ENCODE assay signal across 1 cellular context in the genomic region with DNA sequence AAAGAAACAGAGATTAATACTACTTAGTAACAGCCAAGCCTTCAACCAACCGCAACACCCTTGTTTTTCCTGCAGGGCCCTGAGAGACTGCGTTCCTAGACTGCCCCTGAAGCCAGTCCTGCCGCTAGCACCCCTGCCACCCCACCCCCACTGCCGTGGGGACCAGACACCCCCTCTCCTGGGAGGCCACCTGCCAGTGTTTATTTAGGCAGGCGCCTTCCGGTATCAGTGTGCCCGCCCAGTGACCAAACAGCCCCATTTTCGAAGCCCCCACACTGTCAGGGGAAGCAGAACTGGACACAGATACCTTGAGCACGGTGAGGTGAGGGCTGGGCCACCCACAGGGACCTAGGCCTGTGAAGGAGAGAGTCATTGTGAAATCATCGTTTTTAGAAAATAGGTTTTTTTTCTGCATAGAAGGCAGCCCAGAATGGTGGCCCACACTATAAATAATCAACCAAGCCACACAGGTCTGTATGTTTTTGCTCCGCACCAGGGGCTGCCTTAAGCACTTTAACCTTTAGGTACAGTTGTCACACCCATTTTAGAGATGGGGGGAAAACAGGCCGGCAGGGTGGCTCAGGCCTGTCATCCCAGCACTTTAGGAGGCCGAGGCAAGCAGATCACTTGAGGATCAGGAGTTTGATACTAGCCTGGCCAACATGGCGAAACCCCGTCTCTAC.
TF ChIP-seq lines count a peak whose summit lies in the region.

No MANE protein-coding gene starts in this region.

TF ChIP-seq in HepG2, 621 proteins besides CTCF, POLR2A, EP300 and RAD21 (continued from another document and continues in another):
- TF ChIP-seq, protein P1, sequence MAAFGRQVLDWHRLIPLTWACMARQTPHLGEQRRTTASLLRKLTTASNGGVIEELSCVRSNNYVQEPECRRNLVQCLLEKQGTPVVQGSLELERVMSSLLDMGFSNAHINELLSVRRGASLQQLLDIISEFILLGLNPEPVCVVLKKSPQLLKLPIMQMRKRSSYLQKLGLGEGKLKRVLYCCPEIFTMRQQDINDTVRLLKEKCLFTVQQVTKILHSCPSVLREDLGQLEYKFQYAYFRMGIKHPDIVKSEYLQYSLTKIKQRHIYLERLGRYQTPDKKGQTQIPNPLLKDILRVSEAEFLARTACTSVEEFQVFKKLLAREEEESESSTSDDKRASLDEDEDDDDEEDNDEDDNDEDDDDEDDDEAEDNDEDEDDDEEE (CRISPR knock-in tag; IDR thresholded peaks at IDR 0.05): no peak
- TF ChIP-seq ZNF572 (CRISPR knock-in tag; IDR thresholded peaks at IDR 0.05) (0 out of 2 replicates have a peak, but pooled peaks have one; percentile 48), HMG20B (CRISPR knock-in tag; conservative IDR thresholded peaks at IDR 0.05) (peak; percentile 60; the same call in 1 of the 2 replicates), CAMTA2 (CRISPR knock-in tag; IDR thresholded peaks at IDR 0.05; ENCODE audit: borderline replicate concordance) (0 out of 2 replicates have a peak, but pooled peaks have one; percentile 27), CEBPG (CRISPR knock-in tag; IDR thresholded peaks at IDR 0.05) (peak; percentile 67), ZNF703 (CRISPR knock-in tag; IDR thresholded peaks at IDR 0.05; ENCODE audit: borderline replicate concordance) (no peak), ZNF552 (CRISPR knock-in tag; IDR thresholded peaks at IDR 0.05; ENCODE audit: borderline replicate concordance) (no peak), ZNF747 (CRISPR knock-in tag; IDR thresholded peaks at IDR 0.05; ENCODE audit: borderline replicate concordance) (0 out of 2 replicates have a peak, but pooled peaks have one; percentile 33), ZNF225 (CRISPR knock-in tag; IDR thresholded peaks at IDR 0.05) (no peak), SOX5 (CRISPR knock-in tag; IDR thresholded peaks at IDR 0.05; ENCODE audit: borderline replicate concordance) (no peak; the same call in 1 of the 2 replicates), ETV5 (CRISPR knock-in tag; IDR thresholded peaks at IDR 0.05; ENCODE audit: borderline replicate concordance) (peak; percentile 98), ZNF263 (CRISPR knock-in tag; IDR thresholded peaks at IDR 0.05) (no peak; the same call in 1 of the 2 replicates), ZNF264 (CRISPR knock-in tag; IDR thresholded peaks at IDR 0.05) (no peak), KLF9 (CRISPR knock-in tag; IDR thresholded peaks at IDR 0.05; ENCODE audit: low read depth) (0 out of 2 replicates have a peak, but pooled peaks have one; percentile 59), ZNF570 (CRISPR knock-in tag; IDR thresholded peaks at IDR 0.05; ENCODE audit: borderline replicate concordance) (no peak), ZNF724P (CRISPR knock-in tag; IDR thresholded peaks at IDR 0.05; ENCODE audit: borderline replicate concordance) (no peak), ZNF546 (CRISPR knock-in tag; conservative IDR thresholded peaks at IDR 0.05) (no peak), SPEN (CRISPR knock-in tag; IDR thresholded peaks at IDR 0.05; ENCODE audit: low read depth) (no peak), ZFAT (CRISPR knock-in tag; conservative IDR thresholded peaks at IDR 0.05) (no peak), MLX (CRISPR knock-in tag; IDR thresholded peaks at IDR 0.05) (no peak), THAP8 (CRISPR knock-in tag; IDR thresholded peaks at IDR 0.05; ENCODE audit: borderline replicate concordance) (no peak), MLLT10 (CRISPR knock-in tag; IDR thresholded peaks at IDR 0.05) (no peak), CCDC6 (CRISPR knock-in tag; IDR thresholded peaks at IDR 0.05) (no peak), ZNF678 (CRISPR knock-in tag; IDR thresholded peaks at IDR 0.05) (no peak), TAF15 (IDR thresholded peaks at IDR 0.05; ENCODE audit: low read depth, low read length, poor library complexity, severe bottlenecking) (no peak), CHD2 (IDR thresholded peaks at IDR 0.05; ENCODE audit: low read depth, low read length) (0 out of 2 replicates have a peak, but pooled peaks have one; percentile 52), TP53 (CRISPR knock-in tag; conservative IDR thresholded peaks at IDR 0.05) (no peak), ZNF354B (CRISPR knock-in tag; IDR thresholded peaks at IDR 0.05) (no peak), ZNF318 (CRISPR knock-in tag; IDR thresholded peaks at IDR 0.05) (no peak), TRAFD1 (CRISPR knock-in tag; IDR thresholded peaks at IDR 0.05; ENCODE audit: borderline replicate concordance) (no peak)
- TF ChIP-seq, protein P2, sequence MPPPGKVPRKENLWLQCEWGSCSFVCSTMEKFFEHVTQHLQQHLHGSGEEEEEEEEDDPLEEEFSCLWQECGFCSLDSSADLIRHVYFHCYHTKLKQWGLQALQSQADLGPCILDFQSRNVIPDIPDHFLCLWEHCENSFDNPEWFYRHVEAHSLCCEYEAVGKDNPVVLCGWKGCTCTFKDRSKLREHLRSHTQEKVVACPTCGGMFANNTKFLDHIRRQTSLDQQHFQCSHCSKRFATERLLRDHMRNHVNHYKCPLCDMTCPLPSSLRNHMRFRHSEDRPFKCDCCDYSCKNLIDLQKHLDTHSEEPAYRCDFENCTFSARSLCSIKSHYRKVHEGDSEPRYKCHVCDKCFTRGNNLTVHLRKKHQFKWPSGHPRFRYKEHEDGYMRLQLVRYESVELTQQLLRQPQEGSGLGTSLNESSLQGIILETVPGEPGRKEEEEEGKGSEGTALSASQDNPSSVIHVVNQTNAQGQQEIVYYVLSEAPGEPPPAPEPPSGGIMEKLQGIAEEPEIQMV (CRISPR knock-in tag; IDR thresholded peaks at IDR 0.05; ENCODE audit: low read depth): peak; percentile 70; the same call in 1 of the 2 replicates
- TF ChIP-seq, protein P3, sequence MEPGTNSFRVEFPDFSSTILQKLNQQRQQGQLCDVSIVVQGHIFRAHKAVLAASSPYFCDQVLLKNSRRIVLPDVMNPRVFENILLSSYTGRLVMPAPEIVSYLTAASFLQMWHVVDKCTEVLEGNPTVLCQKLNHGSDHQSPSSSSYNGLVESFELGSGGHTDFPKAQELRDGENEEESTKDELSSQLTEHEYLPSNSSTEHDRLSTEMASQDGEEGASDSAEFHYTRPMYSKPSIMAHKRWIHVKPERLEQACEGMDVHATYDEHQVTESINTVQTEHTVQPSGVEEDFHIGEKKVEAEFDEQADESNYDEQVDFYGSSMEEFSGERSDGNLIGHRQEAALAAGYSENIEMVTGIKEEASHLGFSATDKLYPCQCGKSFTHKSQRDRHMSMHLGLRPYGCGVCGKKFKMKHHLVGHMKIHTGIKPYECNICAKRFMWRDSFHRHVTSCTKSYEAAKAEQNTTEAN (CRISPR knock-in tag; conservative IDR thresholded peaks at IDR 0.05): no peak
- TF ChIP-seq, protein P4, sequence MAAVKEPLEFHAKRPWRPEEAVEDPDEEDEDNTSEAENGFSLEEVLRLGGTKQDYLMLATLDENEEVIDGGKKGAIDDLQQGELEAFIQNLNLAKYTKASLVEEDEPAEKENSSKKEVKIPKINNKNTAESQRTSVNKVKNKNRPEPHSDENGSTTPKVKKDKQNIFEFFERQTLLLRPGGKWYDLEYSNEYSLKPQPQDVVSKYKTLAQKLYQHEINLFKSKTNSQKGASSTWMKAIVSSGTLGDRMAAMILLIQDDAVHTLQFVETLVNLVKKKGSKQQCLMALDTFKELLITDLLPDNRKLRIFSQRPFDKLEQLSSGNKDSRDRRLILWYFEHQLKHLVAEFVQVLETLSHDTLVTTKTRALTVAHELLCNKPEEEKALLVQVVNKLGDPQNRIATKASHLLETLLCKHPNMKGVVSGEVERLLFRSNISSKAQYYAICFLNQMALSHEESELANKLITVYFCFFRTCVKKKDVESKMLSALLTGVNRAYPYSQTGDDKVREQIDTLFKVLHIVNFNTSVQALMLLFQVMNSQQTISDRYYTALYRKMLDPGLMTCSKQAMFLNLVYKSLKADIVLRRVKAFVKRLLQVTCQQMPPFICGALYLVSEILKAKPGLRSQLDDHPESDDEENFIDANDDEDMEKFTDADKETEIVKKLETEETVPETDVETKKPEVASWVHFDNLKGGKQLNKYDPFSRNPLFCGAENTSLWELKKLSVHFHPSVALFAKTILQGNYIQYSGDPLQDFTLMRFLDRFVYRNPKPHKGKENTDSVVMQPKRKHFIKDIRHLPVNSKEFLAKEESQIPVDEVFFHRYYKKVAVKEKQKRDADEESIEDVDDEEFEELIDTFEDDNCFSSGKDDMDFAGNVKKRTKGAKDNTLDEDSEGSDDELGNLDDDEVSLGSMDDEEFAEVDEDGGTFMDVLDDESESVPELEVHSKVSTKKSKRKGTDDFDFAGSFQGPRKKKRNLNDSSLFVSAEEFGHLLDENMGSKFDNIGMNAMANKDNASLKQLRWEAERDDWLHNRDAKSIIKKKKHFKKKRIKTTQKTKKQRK (IDR thresholded peaks at IDR 0.05; ENCODE audit: low read length): no peak
